In the genomic region with DNA sequence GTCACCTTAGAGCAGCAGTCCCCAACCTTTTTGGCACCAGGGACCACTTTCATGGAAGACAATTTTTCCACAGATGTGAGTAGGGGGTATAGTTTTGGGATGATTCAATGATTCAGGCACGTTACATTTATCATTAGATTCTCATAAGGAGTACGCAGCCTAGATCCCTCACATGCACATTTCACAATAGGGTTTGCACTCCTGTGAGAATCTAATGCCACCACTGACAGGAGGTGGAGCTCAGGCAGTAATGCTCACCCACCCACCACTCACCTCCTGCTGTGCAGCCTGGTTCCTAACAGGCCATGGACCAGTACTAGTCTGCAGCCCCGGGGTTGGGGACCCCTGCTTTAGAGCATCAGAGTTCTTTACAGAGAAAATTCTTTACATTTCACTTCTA, we compare ENCODE assay signal across 30 cellular contexts.
"Had no signal": no experiment of that assay in that cellular context is flagged by ENCODE, and none has a peak within 500 bp of the region (broad histone marks: within the 10 kb centered on the region; RNA-seq: fewer than 3 reads in every experiment).

No MANE protein-coding gene starts in this region.

- H3K4me3 Mint-ChIP-seq: activated CD4-positive, alpha-beta memory T cell treated with anti-CD3 and anti-CD28 coated beads for 36 hours; activated CD4-positive, alpha-beta T cell treated with anti-CD3 and anti-CD28 coated beads for 36 hours; activated CD4-positive, alpha-beta T cell treated with anti-CD3 and anti-CD28 coated beads, Interleukin-2, amount 10 ng/mL, durations not matched to agents 24 days and 14 days; activated CD8-positive, alpha-beta memory T cell treated with anti-CD3 and anti-CD28 coated beads, Interleukin-2, amount 10 ng/mL, durations not matched to agents 7 days and 5 days; activated CD8-positive, alpha-beta T cell treated with anti-CD3 and anti-CD28 coated beads, Interleukin-2, amount 10 ng/mL, durations not matched to agents 7 days and 5 days; activated naive CD8-positive, alpha-beta T cell; activated T-cell treated with anti-CD3 and anti-CD28 coated beads, Interleukin-2, amount 50 U/mL, for 72 hours; T-helper 17 cell; T-helper 2 cell treated with Interferon-gamma antibody and Interleukin-4, amounts not matched to agents 5 μg/mL and 100 μg/mL, for 36 hours had no signal

- H3K27ac Mint-ChIP-seq: activated CD4-positive, alpha-beta memory T cell treated with anti-CD3 and anti-CD28 coated beads for 36 hours; activated CD4-positive, alpha-beta T cell treated with anti-CD3 and anti-CD28 coated beads for 36 hours; activated CD4-positive, alpha-beta T cell treated with anti-CD3 and anti-CD28 coated beads, Interleukin-2, amount 10 ng/mL, durations not matched to agents 24 days and 14 days; activated CD8-positive, alpha-beta memory T cell treated with anti-CD3 and anti-CD28 coated beads, Interleukin-2, amount 10 ng/mL, durations not matched to agents 7 days and 5 days; activated CD8-positive, alpha-beta T cell treated with anti-CD3 and anti-CD28 coated beads, Interleukin-2, amount 10 ng/mL, durations not matched to agents 7 days and 5 days; activated naive CD8-positive, alpha-beta T cell; activated T-cell treated with anti-CD3 and anti-CD28 coated beads, Interleukin-2, amount 50 U/mL, for 72 hours; T-helper 17 cell; T-helper 2 cell treated with Interferon-gamma antibody and Interleukin-4, amounts not matched to agents 5 μg/mL and 100 μg/mL, for 36 hours had no signal

- H3K27ac ChIP-seq: body of pancreas, colonic mucosa, epithelial cell of prostate, esophagus squamous epithelium, gastroesophageal sphincter, heart right ventricle, WERI-Rb-1 had no signal

- H3K36me3 ChIP-seq: colonic mucosa, WERI-Rb-1 had no signal

- H3K9me3 Mint-ChIP-seq: activated CD4-positive, alpha-beta T cell treated with anti-CD3 and anti-CD28 coated beads, Interleukin-2, amount 10 ng/mL, durations not matched to agents 24 days and 14 days had no signal

- ATAC-seq: activated CD4-positive, alpha-beta T cell treated with anti-CD3 and anti-CD28 coated beads for 36 hours; activated CD8-positive, alpha-beta memory T cell treated with anti-CD3 and anti-CD28 coated beads, Interleukin-2, amount 10 ng/mL, durations not matched to agents 7 days and 5 days; activated CD8-positive, alpha-beta T cell treated with anti-CD3 and anti-CD28 coated beads, Interleukin-2, amount 10 ng/mL, durations not matched to agents 7 days and 5 days; activated T-cell treated with anti-CD3 and anti-CD28 coated beads, Interleukin-2, amount 50 U/mL, for 72 hours; body of pancreas; gastroesophageal sphincter; heart right ventricle; T-helper 17 cell had no signal

- H3K27me3 ChIP-seq: body of pancreas, colonic mucosa, esophagus squamous epithelium, gastroesophageal sphincter, heart right ventricle had no signal

- H3K9me3 ChIP-seq: body of pancreas, colonic mucosa, esophagus squamous epithelium, gastroesophageal sphincter, heart right ventricle had no signal

- H3K36me3 Mint-ChIP-seq: activated CD4-positive, alpha-beta memory T cell treated with anti-CD3 and anti-CD28 coated beads for 36 hours; activated CD8-positive, alpha-beta memory T cell treated with anti-CD3 and anti-CD28 coated beads, Interleukin-2, amount 10 ng/mL, durations not matched to agents 7 days and 5 days; activated naive CD8-positive, alpha-beta T cell had no signal

- H3K4me3 ChIP-seq: body of pancreas, colonic mucosa, esophagus squamous epithelium, gastroesophageal sphincter, heart right ventricle had no signal

- H3K4me1 ChIP-seq: body of pancreas, colonic mucosa, gastroesophageal sphincter, heart right ventricle had no signal

- DNase-seq: activated CD4-positive, alpha-beta memory T cell treated with anti-CD3 and anti-CD28 coated beads for 36 hours; activated CD4-positive, alpha-beta T cell treated with anti-CD3 and anti-CD28 coated beads for 36 hours; activated CD4-positive, alpha-beta T cell treated with anti-CD3 and anti-CD28 coated beads, Interleukin-2, amount 10 ng/mL, durations not matched to agents 24 days and 14 days; activated CD4-positive, CD25-positive, alpha-beta regulatory T cell; activated CD4-positive, CD25-positive, alpha-beta regulatory T cell treated with anti-CD3 and anti-CD28 coated beads, Interleukin-2, amount 50 U/mL, for 72 hours; activated CD8-positive, alpha-beta memory T cell treated with anti-CD3 and anti-CD28 coated beads, Interleukin-2, amount 10 ng/mL, durations not matched to agents 7 days and 5 days; activated CD8-positive, alpha-beta memory T cell treated with anti-CD3 and anti-CD28 coated beads, Interleukin-2, amount 50 U/mL, for 4 hours; activated CD8-positive, alpha-beta T cell treated with anti-CD3 and anti-CD28 coated beads, Interleukin-2, amount 10 ng/mL, durations not matched to agents 7 days and 5 days; activated gamma-delta T cell treated with Interleukin-2 at 50 U/mL for 16 hours; activated naive CD4-positive, alpha-beta T cell treated with anti-CD3 and anti-CD28 coated beads, Interleukin-2, amount 50 U/mL, for 16 hours; activated naive CD4-positive, alpha-beta T cell treated with Interleukin-2 at 50 U/mL for 16 hours; activated T-cell treated with anti-CD3 and anti-CD28 coated beads, Interleukin-2, amount 50 U/mL, for 1 hour; activated T-cell treated with anti-CD3 and anti-CD28 coated beads, Interleukin-2, amount 50 U/mL, for 72 hours; amygdala; aorta; body of pancreas; caudate nucleus; colonic mucosa; effector CD8-positive, alpha-beta T cell; esophagus squamous epithelium; foreskin melanocyte; heart right ventricle; T-helper 1 cell; T-helper 17 cell; T1000; WERI-Rb-1 had no signal

- H3K27me3 Mint-ChIP-seq: activated CD4-positive, alpha-beta memory T cell treated with anti-CD3 and anti-CD28 coated beads for 36 hours; activated CD4-positive, alpha-beta T cell treated with anti-CD3 and anti-CD28 coated beads for 36 hours; activated CD4-positive, alpha-beta T cell treated with anti-CD3 and anti-CD28 coated beads, Interleukin-2, amount 10 ng/mL, durations not matched to agents 24 days and 14 days; activated CD8-positive, alpha-beta memory T cell treated with anti-CD3 and anti-CD28 coated beads, Interleukin-2, amount 10 ng/mL, durations not matched to agents 7 days and 5 days; T-helper 17 cell had no signal

- H3K4me1 Mint-ChIP-seq: activated CD4-positive, alpha-beta T cell treated with anti-CD3 and anti-CD28 coated beads for 36 hours; activated CD4-positive, alpha-beta T cell treated with anti-CD3 and anti-CD28 coated beads, Interleukin-2, amount 10 ng/mL, durations not matched to agents 24 days and 14 days; activated CD8-positive, alpha-beta memory T cell treated with anti-CD3 and anti-CD28 coated beads, Interleukin-2, amount 10 ng/mL, durations not matched to agents 7 days and 5 days; T-helper 17 cell had no signal
